8 cellular contexts compared by ENCODE assay signal in genomic region chrX:30713061-30713525, GRCh38. TPM values are rescaled to one million over a fixed set of nuclear protein-coding genes. Genes with fewer than 3 reads are reported as not detected.
A peak's percentile ranks its signal among the peaks of the same experiment; 100 is the strongest.
DNase-seq lines count a peak whose midpoint lies in the region; ATAC-seq and TF ChIP-seq lines count a peak whose summit lies in the region.

No MANE protein-coding gene starts in this region.

- H3K27me3 Mint-ChIP-seq in activated naive CD4-positive, alpha-beta T cell treated with anti-CD3 and anti-CD28 coated beads for 36 hours (ENCODE audit: low read depth) = no peaks in the 10 kb centered on the region

- BruUV-seq in Panc1 (replicated peaks; lab: Mats Ljungman, UMichigan) = no TSS peak

- peaks cover 22% of the 10 kb centered on the region for H3K4me1 Mint-ChIP-seq in activated naive CD4-positive, alpha-beta T cell treated with anti-CD3 and anti-CD28 coated beads for 36 hours (ENCODE audit: low read depth)

- in situ Hi-C loops in G401 (cut with HindIII; ENCODE audit: low sequenced_read_pairs) (no loop called here), Panc1 (cut with HindIII; ENCODE audit: low pct_unique_long_range_greater_than_20kb, low sequenced_read_pairs) (no loop called here)

- CTCF ChIA-PET in Panc1 (lab: Charles Lee) = no interaction called here
- CTCF ChIA-PET in activated naive CD4-positive, alpha-beta T cell treated with anti-CD3 and anti-CD28 coated beads for 36 hours (lab: Charles Lee) = no interaction called here

- intact Hi-C loops in Panc1 (cut with micrococcal nuclease; ENCODE audit: unreplicated experiment) = loop anchor here (2.0 to 10.0 kb wide), 2 partner anchors 78 to 144 kb away; no protein-coding TSS in a partner anchor
- intact Hi-C loops in activated naive CD4-positive, alpha-beta T cell treated with anti-CD3 and anti-CD28 coated beads for 36 hours (cut with micrococcal nuclease) = loop anchor here (1.0 to 5.0 kb wide), 10 partner anchors 22 to 431 kb away; partner anchors contain the start of genes TAB3 and TASL
- intact Hi-C loops in heart left ventricle (cut with DNase I) = loop anchor here in 9 of 10 donors (1.0 to 10.0 kb wide), 6 partner anchors 78 to 148 kb away; partner anchors contain the start of gene TASL (in 3 of the 9)

- DNase-seq in G401 (ENCODE audit: low spot score) = peak; percentile 17
- peak; percentile 12 for DNase-seq in Panc1 (ENCODE audit: low read depth, low spot score)
- DNase-seq in activated naive CD4-positive, alpha-beta T cell treated with anti-CD3 and anti-CD28 coated beads for 36 hours = peak; percentile 65
- peak in 4 of 5 donors; percentile 12 to 40 (median 28) for DNase-seq in heart left ventricle
- peak; percentile 3 for DNase-seq in smooth muscle cell of the brain vasculature (ENCODE audit: low read depth, low spot score)
- no peak for DNase-seq in GF-D8 (lab: John Stamatoyannopoulos, UW)

- no peaks in the 10 kb centered on the region for H3K9me3 ChIP-seq in Panc1 (ENCODE audit: control insufficient read depth, insufficient read depth, low read depth, low read length)
- no peaks in the 10 kb centered on the region for H3K9me3 ChIP-seq in heart left ventricle

- POLR2A ChIA-PET in Panc1 (lab: Charles Lee) = no interaction called here

- H3K36me3 Mint-ChIP-seq in activated naive CD4-positive, alpha-beta T cell treated with anti-CD3 and anti-CD28 coated beads for 36 hours (ENCODE audit: low read depth) = peaks cover 43% of the 10 kb centered on the region

- H3K4me3 ChIP-seq in Panc1 (ENCODE audit: low read depth in 2 of 2, low read length in 2 of 2) = no peak overlapping the region
- no peak overlapping the region for H3K4me3 ChIP-seq in heart left ventricle

- TF ChIP-seq CTCF in Panc1 (IDR thresholded peaks at IDR 0.05) (peak; percentile 76), heart left ventricle (IDR thresholded peaks at IDR 0.05) (peak; percentile 12 to 63 (median 50))

- no peak for TF ChIP-seq POLR2A in heart left ventricle (IDR thresholded peaks at IDR 0.05)

- no peak overlapping the region for H3K4me3 Mint-ChIP-seq in activated naive CD4-positive, alpha-beta T cell treated with anti-CD3 and anti-CD28 coated beads for 36 hours

- peak overlapping the region; percentile 82 for H3K27ac Mint-ChIP-seq in activated naive CD4-positive, alpha-beta T cell treated with anti-CD3 and anti-CD28 coated beads for 36 hours

- H3K9me3 Mint-ChIP-seq in activated naive CD4-positive, alpha-beta T cell treated with anti-CD3 and anti-CD28 coated beads for 36 hours = no peaks in the 10 kb centered on the region

- H3K27ac ChIP-seq in Panc1 (ENCODE audit: low read length) (no peak overlapping the region), heart left ventricle (no peak overlapping the region)

- peak; percentile 95 for ATAC-seq in GM21381 (IDR thresholded peaks at IDR 0.05; ENCODE audit: unreplicated experiment)
- ATAC-seq in HG03565 (IDR thresholded peaks at IDR 0.05; ENCODE audit: unreplicated experiment) = peak; percentile 97
- ATAC-seq in Panc1 = peak; percentile 72; the same call in 1 of the 2 replicates
- ATAC-seq in heart left ventricle = peak in 2 of 4 donors; percentile 55

- H3K36me3 ChIP-seq in Panc1 (ENCODE audit: control insufficient read depth, insufficient read depth, low read length) (no peaks in the 10 kb centered on the region), heart left ventricle (peaks cover 0 to 50% (median 4%) of the 10 kb centered on the region in 9 donors)

- no peaks in the 10 kb centered on the region for H3K4me1 ChIP-seq in Panc1 (ENCODE audit: control insufficient read depth, insufficient read depth, low read length)
- no peaks in the 10 kb centered on the region for H3K4me1 ChIP-seq in heart left ventricle

- WGBS in heart left ventricle, 4 donors = 48 to 81% (median 62%) methylated on average over 5 of the region's 5 CpGs

- H3K27me3 ChIP-seq in Panc1 (ENCODE audit: control insufficient read depth, insufficient read depth, low read length) (no peaks in the 10 kb centered on the region), heart left ventricle (peaks cover 0 to 5% (median 0%) of the 10 kb centered on the region in 9 donors)

RNA-seq across cellular contexts. Expression of gene GK, which starts 59.9 kb away (rescaled TPM):
- 3.9 and 4.3 TPM in 2 replicates for total RNA-seq in G401 (2014; rRNA removed; shearing (Covaris generic))
- 1.7 TPM for total RNA-seq in Panc1 (2021; ENCODE audit: unreplicated experiment)
- polyA plus RNA-seq in Panc1 (2012; ENCODE audit: insufficient read length) = 0.63 TPM
- 10 to 100 TPM; 85.9 to 90.3 TPM for total RNA-seq in activated naive CD4-positive, alpha-beta T cell treated with anti-CD3 and anti-CD28 coated beads for 36 hours
- total RNA-seq in heart left ventricle = 10 to 100 TPM in 2 of 9 donors, 1 to 10 TPM in 7; 3.3 to 17.1 (median 7.5) TPM
- polyA plus RNA-seq in heart left ventricle = 1 to 10 TPM; 5.0 TPM

Comparison
In these comparisons a context has a peak if more than half of its experiments do, and no peak if none do; other contexts are left out.
1. RNA of gene GK, which starts 59.9 kb away (total RNA-seq): 85.9 to 90.3 TPM in activated naive CD4-positive, alpha-beta T cell treated with anti-CD3 and anti-CD28 coated beads for 36 hours; 3.3 to 17.1 TPM in heart left ventricle, 3.9 to 4.3 TPM in G401 and 1.7 TPM in Panc1 (single experiment); every median in the first group is over 4 times any median in the second.